Comparison of ENCODE assay signal across 1 cellular context in the genomic region with DNA sequence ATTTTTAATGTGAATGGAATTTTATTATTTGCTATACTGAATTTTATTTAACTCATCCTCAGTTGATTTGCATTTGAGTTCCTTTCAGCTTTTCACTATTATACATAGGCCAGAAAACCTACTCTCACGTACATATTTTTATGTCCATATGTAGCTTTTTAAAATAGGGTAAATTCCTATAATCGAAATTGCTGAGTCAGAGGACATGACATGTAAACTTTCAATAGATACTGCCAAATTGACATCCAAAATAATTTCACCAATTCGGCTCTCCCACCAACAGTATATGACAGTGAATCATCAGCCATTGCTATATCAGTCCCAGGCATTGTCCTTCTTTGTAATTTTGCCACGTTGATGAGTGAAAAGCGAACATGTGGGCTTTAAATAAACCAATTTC.
TF ChIP-seq lines count a peak whose summit lies in the region.

No MANE protein-coding gene starts in this region.

TF ChIP-seq in K562, 482 proteins besides CTCF, POLR2A, EP300 and RAD21:
- TF ChIP-seq ZHX1 (conservative IDR thresholded peaks at IDR 0.05; ENCODE audit: low read length) (no peak), KDM2B (CRISPR knock-in tag; IDR thresholded peaks at IDR 0.05) (no peak), KAT7 (CRISPR knock-in tag; IDR thresholded peaks at IDR 0.05; ENCODE audit: borderline replicate concordance) (no peak), ZNF609 (CRISPR knock-in tag; IDR thresholded peaks at IDR 0.05; ENCODE audit: borderline replicate concordance) (no peak), RFX1 (IDR thresholded peaks at IDR 0.05) (no peak), THAP7 (CRISPR knock-in tag; IDR thresholded peaks at IDR 0.05) (no peak), ZNF583 (CRISPR knock-in tag; IDR thresholded peaks at IDR 0.05) (no peak), NR2C2 (CRISPR knock-in tag; IDR thresholded peaks at IDR 0.05) (no peak), NR2C2 (tag; IDR thresholded peaks at IDR 0.05) (no peak), CREM (IDR thresholded peaks at IDR 0.05; ENCODE audit: low read depth) (no peak), MAFF (IDR thresholded peaks at IDR 0.05; ENCODE audit: low read length) (peak; percentile 26; the same call in 1 of the 2 replicates), HNRNPH1 (optimal IDR thresholded peaks at IDR 0.05; ENCODE audit: low read depth, low read length) (no peak), ZNF316 (IDR thresholded peaks at IDR 0.05) (peak; percentile 53), E2F3 (CRISPR knock-in tag; IDR thresholded peaks at IDR 0.05) (no peak), RBM15 (IDR thresholded peaks at IDR 0.05; ENCODE audit: insufficient read depth, low read length) (no peak), FOXJ3 (CRISPR knock-in tag; IDR thresholded peaks at IDR 0.05) (no peak), LARP7 (IDR thresholded peaks at IDR 0.05) (no peak), TAL1 (IDR thresholded peaks at IDR 0.05) (no peak), ZNF766 (CRISPR knock-in tag; conservative IDR thresholded peaks at IDR 0.05) (no peak), KLF13 (tag; IDR thresholded peaks at IDR 0.05; ENCODE audit: borderline replicate concordance, low read depth) (no peak), NCOR1 (IDR thresholded peaks at IDR 0.05) (no peak), ZNF324 (CRISPR knock-in tag; IDR thresholded peaks at IDR 0.05) (no peak), MAFK (IDR thresholded peaks at IDR 0.05; ENCODE audit: low read length) (peak; percentile 12; the same call in 1 of the 2 replicates), MAFG (tag; conservative IDR thresholded peaks at IDR 0.05) (peak; percentile 49; the same call in 1 of the 2 replicates)
- TF ChIP-seq, protein P1, sequence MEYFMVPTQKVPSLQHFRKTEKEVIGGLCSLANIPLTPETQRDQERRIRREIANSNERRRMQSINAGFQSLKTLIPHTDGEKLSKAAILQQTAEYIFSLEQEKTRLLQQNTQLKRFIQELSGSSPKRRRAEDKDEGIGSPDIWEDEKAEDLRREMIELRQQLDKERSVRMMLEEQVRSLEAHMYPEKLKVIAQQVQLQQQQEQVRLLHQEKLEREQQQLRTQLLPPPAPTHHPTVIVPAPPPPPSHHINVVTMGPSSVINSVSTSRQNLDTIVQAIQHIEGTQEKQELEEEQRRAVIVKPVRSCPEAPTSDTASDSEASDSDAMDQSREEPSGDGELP (CRISPR knock-in tag; IDR thresholded peaks at IDR 0.05; ENCODE audit: borderline replicate concordance), result no peak
- TF ChIP-seq, protein P2, sequence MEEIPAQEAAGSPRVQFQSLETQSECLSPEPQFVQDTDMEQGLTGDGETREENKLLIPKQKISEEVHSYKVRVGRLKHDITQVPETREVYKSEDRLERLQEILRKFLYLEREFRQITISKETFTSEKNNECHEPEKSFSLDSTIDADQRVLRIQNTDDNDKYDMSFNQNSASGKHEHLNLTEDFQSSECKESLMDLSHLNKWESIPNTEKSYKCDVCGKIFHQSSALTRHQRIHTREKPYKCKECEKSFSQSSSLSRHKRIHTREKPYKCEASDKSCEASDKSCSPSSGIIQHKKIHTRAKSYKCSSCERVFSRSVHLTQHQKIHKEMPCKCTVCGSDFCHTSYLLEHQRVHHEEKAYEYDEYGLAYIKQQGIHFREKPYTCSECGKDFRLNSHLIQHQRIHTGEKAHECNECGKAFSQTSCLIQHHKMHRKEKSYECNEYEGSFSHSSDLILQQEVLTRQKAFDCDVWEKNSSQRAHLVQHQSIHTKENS (CRISPR knock-in tag; IDR thresholded peaks at IDR 0.05), result no peak
- TF ChIP-seq, protein P3, sequence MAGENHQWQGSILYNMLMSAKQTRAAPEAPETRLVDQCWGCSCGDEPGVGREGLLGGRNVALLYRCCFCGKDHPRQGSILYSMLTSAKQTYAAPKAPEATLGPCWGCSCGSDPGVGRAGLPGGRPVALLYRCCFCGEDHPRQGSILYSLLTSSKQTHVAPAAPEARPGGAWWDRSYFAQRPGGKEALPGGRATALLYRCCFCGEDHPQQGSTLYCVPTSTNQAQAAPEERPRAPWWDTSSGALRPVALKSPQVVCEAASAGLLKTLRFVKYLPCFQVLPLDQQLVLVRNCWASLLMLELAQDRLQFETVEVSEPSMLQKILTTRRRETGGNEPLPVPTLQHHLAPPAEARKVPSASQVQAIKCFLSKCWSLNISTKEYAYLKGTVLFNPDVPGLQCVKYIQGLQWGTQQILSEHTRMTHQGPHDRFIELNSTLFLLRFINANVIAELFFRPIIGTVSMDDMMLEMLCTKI (IDR thresholded peaks at IDR 0.05; ENCODE audit: partially characterized antibody), result no peak
